36 cellular contexts compared by ENCODE assay signal in the genomic region with DNA sequence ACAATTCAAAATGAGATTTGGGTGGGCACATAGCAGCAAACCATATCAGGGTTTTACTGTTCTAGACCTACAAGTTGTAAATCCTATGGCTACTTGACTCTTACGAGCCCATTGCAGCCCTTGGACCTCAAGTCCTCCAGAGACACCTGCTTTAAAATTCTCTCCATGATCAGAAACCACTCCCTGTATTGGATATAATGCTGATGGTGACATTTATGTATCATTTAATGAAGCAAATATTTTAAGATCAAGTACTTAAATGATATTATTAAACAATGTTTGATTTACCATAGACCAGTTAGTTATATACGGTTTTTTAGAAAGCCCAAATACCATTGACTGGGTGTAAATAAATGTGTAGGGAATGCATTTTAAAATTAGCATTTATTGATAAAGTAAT. TPM values are rescaled to one million over a fixed set of nuclear protein-coding genes. Genes with fewer than 3 reads are reported as not detected.
"Had no signal": no experiment of that assay in that cellular context is flagged by ENCODE, and none has a peak within 500 bp of the region (broad histone marks: within the 10 kb centered on the region; RNA-seq: fewer than 3 reads in every experiment).

No MANE protein-coding gene starts in this region.

- H3K27ac ChIP-seq: adrenal gland, body of pancreas, brain microvascular endothelial cell, breast epithelium, VCaP had no signal

- ATAC-seq: activated CD8-positive, alpha-beta T cell treated with anti-CD3 and anti-CD28 coated beads for 36 hours; activated naive CD4-positive, alpha-beta T cell treated with anti-CD3 and anti-CD28 coated beads, Interleukin-2, amount 50 U/mL, for 72 hours; activated T-cell treated with anti-CD3 and anti-CD28 coated beads, Interleukin-2, amount 50 U/mL, for 4 hours; activated T-cell treated with anti-CD3 and anti-CD28 coated beads, Interleukin-2, amount 50 U/mL, for 72 hours; activated T-helper 17 cell treated with anti-CD3 and anti-CD28 coated beads, Interleukin-2, amount 50 U/mL, for 72 hours; body of pancreas had no signal

- H3K36me3 ChIP-seq: brain microvascular endothelial cell, breast epithelium had no signal

- DNase-seq: activated B cell treated with CpG ODN at 0.5 μM for 24 hours; activated CD4-positive, alpha-beta memory T cell treated with anti-CD3 and anti-CD28 coated beads for 36 hours; activated CD4-positive, alpha-beta T cell treated with anti-CD3 and anti-CD28 coated beads for 4 hours; activated CD4-positive, alpha-beta T cell treated with anti-CD3 and anti-CD28 coated beads, Interleukin-2, amount 10 ng/mL, durations not matched to agents 24 days and 14 days; activated CD4-positive, alpha-beta T cell treated with anti-CD3 and anti-CD28 coated beads, Interleukin-2, amount 50 U/mL, for 1 hour; activated CD4-positive, alpha-beta T cell treated with anti-CD3 and anti-CD28 coated beads, Interleukin-2, amount 50 U/mL, for 4 hours; activated CD4-positive, CD25-positive, alpha-beta regulatory T cell treated with anti-CD3 and anti-CD28 coated beads, Interleukin-2, amount 50 U/mL, for 72 hours; activated CD8-positive, alpha-beta memory T cell treated with anti-CD3 and anti-CD28 coated beads, Interleukin-2, amount 50 U/mL, for 4 hours; activated CD8-positive, alpha-beta T cell treated with anti-CD3 and anti-CD28 coated beads for 36 hours; activated effector memory CD4-positive, alpha-beta T cell treated with anti-CD3 and anti-CD28 coated beads, Interleukin-2, amount 50 U/mL, for 16 hours; activated gamma-delta T cell treated with Interleukin-2 at 50 U/mL for 16 hours; activated naive CD4-positive, alpha-beta T cell; activated naive CD4-positive, alpha-beta T cell treated with anti-CD3 and anti-CD28 coated beads for 36 hours; activated naive CD4-positive, alpha-beta T cell treated with anti-CD3 and anti-CD28 coated beads, Interleukin-2, amount 50 U/mL, for 16 hours; activated naive CD8-positive, alpha-beta T cell treated with anti-CD3 and anti-CD28 coated beads for 36 hours; activated T-cell treated with anti-CD3 and anti-CD28 coated beads for 4 hours; activated T-cell treated with anti-CD3 and anti-CD28 coated beads, Interleukin-2, amount 50 U/mL, for 1 hour; activated T-cell treated with anti-CD3 and anti-CD28 coated beads, Interleukin-2, amount 50 U/mL, for 4 hours; activated T-cell treated with anti-CD3 and anti-CD28 coated beads, Interleukin-2, amount 50 U/mL, for 72 hours; adrenal gland; amniotic stem cell; aorta; body of pancreas; brain microvascular endothelial cell; central memory CD4-positive, alpha-beta T cell; T-helper 2 cell; T-helper 9 cell had no signal

- H3K4me1 ChIP-seq: adrenal gland, body of pancreas, breast epithelium had no signal

- H3K27me3 ChIP-seq: adrenal gland, body of pancreas, brain microvascular endothelial cell, breast epithelium had no signal

- H3K9me3 ChIP-seq: adrenal gland, body of pancreas, breast epithelium had no signal

- H3K4me3 ChIP-seq: adrenal gland, body of pancreas, breast epithelium had no signal

- FAIRE-seq: astrocyte, TTC549 had no signal

RNA-seq across cellular contexts. Expression of a gene that starts 24.9 kb away (rescaled TPM):
- total RNA-seq: activated CD4-positive, alpha-beta T cell treated with anti-CD3 and anti-CD28 coated beads, Interleukin-2, amount 10 ng/mL, durations not matched to agents 24 days and 14 days; activated T-helper 1 cell treated with anti-CD3 and anti-CD28 coated beads, Interleukin-12 subunit alpha, Interleukin-12 subunit beta, Interleukin-2, Interleukin-4 antibody, amounts not matched to agents 30 ng/mL and 10 ng/mL and 1 ng/mL, durations not matched to agents 14 hours and 24 hours and 36 hours; aorta; body of pancreas; cardiac septum; cerebellum had no signal
- polyA plus RNA-seq: aorta had no signal
